19 cellular contexts compared by ENCODE assay signal in genomic region chr3:174532776-174533175, GRCh38.
"Had no signal": no experiment of that assay in that cellular context is flagged by ENCODE, and none has a peak within 500 bp of the region (broad histone marks: within the 10 kb centered on the region; RNA-seq: fewer than 3 reads in every experiment).

No MANE protein-coding gene starts in this region.

- H2AFZ ChIP-seq: parathyroid adenoma had no signal

- H3K4me1 ChIP-seq: gastrocnemius medialis, parathyroid adenoma had no signal

- H3K27ac Mint-ChIP-seq: activated CD4-positive, alpha-beta memory T cell treated with anti-CD3 and anti-CD28 coated beads for 36 hours; activated naive CD4-positive, alpha-beta T cell treated with anti-CD3 and anti-CD28 coated beads, Interleukin-2, amount 10 ng/mL, durations not matched to agents 7 days and 5 days; activated T-cell treated with anti-CD3 and anti-CD28 coated beads, Interleukin-2, amount 50 U/mL, for 72 hours; brain; memory B cell; nephron; type B pancreatic cell had no signal

- H3K9ac ChIP-seq: parathyroid adenoma had no signal

- H3K9me3 Mint-ChIP-seq: activated naive CD4-positive, alpha-beta T cell treated with anti-CD3 and anti-CD28 coated beads, Interleukin-2, amount 10 ng/mL, durations not matched to agents 7 days and 5 days; brain; nephron; type B pancreatic cell had no signal

- H3K36me3 Mint-ChIP-seq: activated CD4-positive, alpha-beta memory T cell treated with anti-CD3 and anti-CD28 coated beads for 36 hours; activated naive CD4-positive, alpha-beta T cell treated with anti-CD3 and anti-CD28 coated beads, Interleukin-2, amount 10 ng/mL, durations not matched to agents 7 days and 5 days; brain; memory B cell had no signal

- H3K9me3 ChIP-seq: gastrocnemius medialis, thoracic aorta had no signal

- DNase-seq: activated CD4-positive, alpha-beta memory T cell treated with anti-CD3 and anti-CD28 coated beads for 36 hours; activated CD4-positive, alpha-beta T cell treated with anti-CD3 and anti-CD28 coated beads for 48 hours; activated effector memory CD4-positive, alpha-beta T cell treated with Interleukin-2 at 50 U/mL for 16 hours; activated naive CD4-positive, alpha-beta T cell treated with anti-CD3 and anti-CD28 coated beads, Interleukin-2, amount 10 ng/mL, durations not matched to agents 7 days and 5 days; activated T-cell treated with anti-CD3 and anti-CD28 coated beads, Interleukin-2, amount 50 U/mL, for 72 hours; caudate nucleus; dermis blood vessel endothelial cell; effector memory CD4-positive, alpha-beta T cell; gastrocnemius medialis; hippocampal formation; left cardiac atrium; stimulated activated CD4-positive, alpha-beta T cell treated with anti-CD3 and anti-CD28 coated beads, Interleukin-4, amount 100 ng/mL, for 1 hour; stimulated activated naive CD4-positive, alpha-beta T cell treated with Interleukin-2 at 50 U/mL for 16 hours had no signal

- H3K27me3 ChIP-seq: gastrocnemius medialis had no signal

- H3K4me3 Mint-ChIP-seq: activated CD4-positive, alpha-beta memory T cell treated with anti-CD3 and anti-CD28 coated beads for 36 hours; activated naive CD4-positive, alpha-beta T cell treated with anti-CD3 and anti-CD28 coated beads, Interleukin-2, amount 10 ng/mL, durations not matched to agents 7 days and 5 days; activated T-cell treated with anti-CD3 and anti-CD28 coated beads, Interleukin-2, amount 50 U/mL, for 72 hours; brain; memory B cell; nephron; type B pancreatic cell had no signal

- H3K4me1 Mint-ChIP-seq: activated naive CD4-positive, alpha-beta T cell treated with anti-CD3 and anti-CD28 coated beads, Interleukin-2, amount 10 ng/mL, durations not matched to agents 7 days and 5 days; memory B cell had no signal

- H3K27ac ChIP-seq: gastrocnemius medialis, parathyroid adenoma, thoracic aorta had no signal

- H3K79me2 ChIP-seq: parathyroid adenoma had no signal

- H3K27me3 Mint-ChIP-seq: activated CD4-positive, alpha-beta memory T cell treated with anti-CD3 and anti-CD28 coated beads for 36 hours; activated naive CD4-positive, alpha-beta T cell treated with anti-CD3 and anti-CD28 coated beads, Interleukin-2, amount 10 ng/mL, durations not matched to agents 7 days and 5 days; brain; memory B cell; type B pancreatic cell had no signal
